Comparison of ENCODE assay signal across 8 cellular contexts in genomic region chr2:29129586-29130281, GRCh38. TPM values are rescaled to one million over a fixed set of nuclear protein-coding genes. Genes with fewer than 3 reads are reported as not detected.
A peak's percentile ranks its signal among the peaks of the same experiment; 100 is the strongest.
DNase-seq lines count a peak whose midpoint lies in the region; ATAC-seq, FAIRE-seq and TF ChIP-seq lines count a peak whose summit lies in the region.

No MANE protein-coding gene starts in this region.

- H3K9me1 ChIP-seq in K562 (ENCODE audit: control insufficient read depth, insufficient read depth, low read length): no peaks in the 10 kb centered on the region

- in situ Hi-C loops in K562 (cut with MboI): no loop called here

- H2AFZ ChIP-seq in K562 (ENCODE audit: low read depth, low read length): peak overlapping the region; percentile 73

- H3K36me3 ChIP-seq in K562 (ENCODE audit: control insufficient read depth, insufficient read depth, low read length): no peaks in the 10 kb centered on the region
- H3K36me3 ChIP-seq in testis (ENCODE audit: low read depth, missing control alignments): no peaks in the 10 kb centered on the region

- FAIRE-seq in K562 (lab: Jason Lieb, UNC): no peak

- TF ChIP-seq CTCF in K562 (IDR thresholded peaks at IDR 0.05 in 2 of 3, conservative IDR thresholded peaks at IDR 0.05 in 1 of 3; ENCODE audit: insufficient read depth in 2 of 3, low read depth in 1 of 3, low read length in 3 of 3) (no peak), testis (IDR thresholded peaks at IDR 0.05) (no peak)

- H3K79me2 ChIP-seq in K562 (ENCODE audit: control insufficient read depth, insufficient read depth, low read length): no peaks in the 10 kb centered on the region

- no peak for TF ChIP-seq EP300 in K562 (IDR thresholded peaks at IDR 0.05; ENCODE audit: low read length)

- ATAC-seq in HG03432 (IDR thresholded peaks at IDR 0.05; ENCODE audit: unreplicated experiment) (peak; percentile 34), K562 (no peak), HG03045 (IDR thresholded peaks at IDR 0.05; ENCODE audit: unreplicated experiment) (no peak)
- peak; percentile 45 to 63 for ATAC-seq in natural killer cell treated with Interleukin-12 subunit alpha and Interleukin-12 subunit beta and Interleukin-15 and Interleukin-18, amount 100 ng/mL, for 72 hours

- H3K9me3 ChIP-seq in K562 (replicated peaks; ENCODE audit: control insufficient read depth, insufficient read depth, low read depth, low read length): no peaks in the 10 kb centered on the region
- no peaks in the 10 kb centered on the region for H3K9me3 ChIP-seq in testis

- WGBS in K562 (ENCODE audit: insufficient coverage, low coverage, missing lambda C conversion rate): 7% methylated on average over 2 of the region's 2 CpGs
- WGBS in testis, 2 donors: 47 to 53% methylated on average over 2 of the region's 2 CpGs

- peak overlapping the region; percentile 42; the same call in 2 of the 3 replicates for H3K27ac ChIP-seq in K562 (ENCODE audit: extremely low read depth, low read depth, low read length)
- H3K27ac ChIP-seq in testis: peak overlapping the region in 1 of 2 donors; percentile 10

- no TSS peak for BruUV-seq in K562 (replicated peaks; lab: Mats Ljungman, UMichigan)

- CTCF ChIA-PET in K562 (lab: Yijun Ruan, JAX; ENCODE audit: low intra/inter-chr PET ratio): no interaction called here

- intact Hi-C loops in K562 (cut with micrococcal nuclease): no loop called here
- intact Hi-C loops in testis (cut with DNase I; ENCODE audit: low total_unique reads): no loop called here

- POLR2A ChIA-PET in K562 (lab: Yijun Ruan, JAX): interaction anchor here (0.6 to 1.8 kb wide), 2 partner anchors 12 to 443 kb away, joined by 3 to 10 read pairs; no protein-coding TSS in a partner anchor

- DNase-seq in EH (ENCODE audit: low read depth) (peak; percentile 60), K562 (ENCODE audit: extremely low read depth in 1 of 4, low spot score in 3 of 4) (no peak), cerebellar nuclear complex (lab: John Stamatoyannopoulos, UW) (no peak), testis (no peak), T-helper 9 cell (no peak)
- DNase-seq in natural killer cell treated with Interleukin-12 subunit alpha and Interleukin-12 subunit beta and Interleukin-15 and Interleukin-18, amount 100 ng/mL, for 72 hours (ENCODE audit: low spot score): no peak

- no peak overlapping the region for H3K9ac ChIP-seq in K562 (ENCODE audit: insufficient read depth in 1 of 2, low read depth in 2 of 2, low read length in 2 of 2)

- H3K4me1 ChIP-seq in K562 (replicated peaks in 1 of 2; ENCODE audit: control insufficient read depth in 2 of 2, insufficient read depth in 2 of 2, low read length in 2 of 2) (peaks cover 0 to 6% of the 10 kb centered on the region in 2 experiments; a peak in 1 of 5 replicates), testis (peaks cover 11% of the 10 kb centered on the region)

- H3K4me3 Mint-ChIP-seq in natural killer cell treated with Interleukin-12 subunit alpha and Interleukin-12 subunit beta and Interleukin-15 and Interleukin-18, amount 100 ng/mL, for 72 hours: peak overlapping the region; percentile 78

- no peak for TF ChIP-seq RAD21 in K562 (CRISPR knock-in tag; conservative IDR thresholded peaks at IDR 0.05 in 1 of 2, IDR thresholded peaks at IDR 0.05 in 1 of 2)

- H3K27me3 ChIP-seq in K562 (ENCODE audit: control insufficient read depth in 2 of 2, insufficient read depth in 2 of 2, low read length in 2 of 2): 0 out of 5 replicates have a peak, but pooled peaks cover 0 to 5% of the 10 kb centered on the region in 2 experiments
- H3K27me3 ChIP-seq in testis: no peaks in the 10 kb centered on the region

- H3K4me1 Mint-ChIP-seq in natural killer cell treated with Interleukin-12 subunit alpha and Interleukin-12 subunit beta and Interleukin-15 and Interleukin-18, amount 100 ng/mL, for 72 hours (ENCODE audit: low read depth in 2 of 2): peaks cover 20 to 31% of the 10 kb centered on the region in 2 donors

- H3K36me3 Mint-ChIP-seq in natural killer cell treated with Interleukin-12 subunit alpha and Interleukin-12 subunit beta and Interleukin-15 and Interleukin-18, amount 100 ng/mL, for 72 hours: peaks cover 21% of the 10 kb centered on the region

- no peak for TF ChIP-seq POLR2A in K562 (conservative IDR thresholded peaks at IDR 0.05)
- TF ChIP-seq POLR2A in testis (IDR thresholded peaks at IDR 0.05): no peak

- no peak overlapping the region for H3K4me2 ChIP-seq in K562 (ENCODE audit: insufficient read depth, low read length)

- peaks cover 1% of the 10 kb centered on the region for H3K9me3 Mint-ChIP-seq in natural killer cell treated with Interleukin-12 subunit alpha and Interleukin-12 subunit beta and Interleukin-15 and Interleukin-18, amount 100 ng/mL, for 72 hours

- no peaks in the 10 kb centered on the region for H3K27me3 Mint-ChIP-seq in natural killer cell treated with Interleukin-12 subunit alpha and Interleukin-12 subunit beta and Interleukin-15 and Interleukin-18, amount 100 ng/mL, for 72 hours

- no peak overlapping the region for H3K4me3 ChIP-seq in K562
- H3K4me3 ChIP-seq in testis: no peak overlapping the region

- no peaks in the 10 kb centered on the region for H4K20me1 ChIP-seq in K562 (replicated peaks; ENCODE audit: control insufficient read depth, insufficient read depth, low read length)

- H3K27ac Mint-ChIP-seq in natural killer cell treated with Interleukin-12 subunit alpha and Interleukin-12 subunit beta and Interleukin-15 and Interleukin-18, amount 100 ng/mL, for 72 hours: peak overlapping the region; percentile 88 to 92

TF ChIP-seq in K562, 482 proteins besides CTCF, POLR2A, EP300 and RAD21:
- TF ChIP-seq ZFX (CRISPR knock-in tag; IDR thresholded peaks at IDR 0.05) (no peak), CREB1 (IDR thresholded peaks at IDR 0.05) (no peak), CREB1 (CRISPR knock-in tag; IDR thresholded peaks at IDR 0.05) (no peak), PKNOX1 (IDR thresholded peaks at IDR 0.05) (no peak), ZNF445 (CRISPR knock-in tag; IDR thresholded peaks at IDR 0.05; ENCODE audit: low read depth) (no peak), DDX20 (tag; IDR thresholded peaks at IDR 0.05; ENCODE audit: low read depth) (no peak)
TF ChIP-seq in K562: peak in this region for 0.

RNA-seq across cellular contexts. Expression of gene CLIP4, which starts 14.5 kb away (rescaled TPM):
- 0.18 TPM in 1 of 2 replicates, not detected in the other for total RNA-seq in K562 (2011; cell fraction: chromatin; rRNA removed; ENCODE audit: low replicate concordance)
- total RNA-seq in K562 (2011; cell fraction: nucleolus; rRNA removed): 0.13 TPM in 1 of 2 replicates, not detected in the other
- total RNA-seq in K562 (2011; cell fraction: nucleoplasm; rRNA removed): 0.95 TPM in 1 of 2 replicates, not detected in the other
- total RNA-seq in K562 (2014; rRNA removed): not detected in 2 replicates
- not detected in 2 replicates for total RNA-seq in K562 (2014; rRNA removed; fragmentation: Illumina TruSeq; extraction: Trizol)
- not detected in 2 replicates for total RNA-seq in K562 (2015; rRNA removed; fragmentation: Illumina TruSeq; extraction: Trizol)
- total RNA-seq in K562 (2021): 0.18 and 0.38 TPM in 2 replicates
- 0.03 and 0.06 TPM in 2 replicates for polyA plus RNA-seq in K562 (2011; rRNA removed)
- 0.03 TPM in 1 of 2 replicates, not detected in the other for polyA plus RNA-seq in K562 (2011; cell fraction: cytosol; rRNA removed)
- polyA plus RNA-seq in K562 (2011; cell fraction: nucleus; rRNA removed): 0.10 TPM in 1 of 2 replicates, not detected in the other
- polyA plus RNA-seq in K562 (2012): 0.04 TPM in 1 of 2 replicates, not detected in the other
- 0.03 TPM in 1 of 2 replicates, not detected in the other for polyA plus RNA-seq in K562 (2014; fragmentation: Illumina TruSeq; extraction: Trizol)
- not detected for polyA plus RNA-seq in K562 (2014; fragmentation: Nextera tagmentation; extraction: Ambion mirVana)
- polyA plus RNA-seq in K562 (2014; rRNA removed): 0.13 and 0.20 TPM in 2 replicates
- not detected in 2 replicates for polyA minus RNA-seq in K562 (2011; rRNA and poly(A)+ RNA removed)
- polyA minus RNA-seq in K562 (2011; cell fraction: cytosol; rRNA and poly(A)+ RNA removed): not detected in 2 replicates
- 0.11 TPM in 1 of 2 replicates, not detected in the other for polyA minus RNA-seq in K562 (2011; cell fraction: nucleus; rRNA and poly(A)+ RNA removed)
- 10 to 100 TPM; 24.4 to 40.6 TPM for total RNA-seq in natural killer cell treated with Interleukin-12 subunit alpha and Interleukin-12 subunit beta and Interleukin-15 and Interleukin-18, amount 100 ng/mL, for 72 hours
- total RNA-seq in testis: 10 to 100 TPM; 38.2 to 54.3 TPM
- 43.1 TPM for polyA plus RNA-seq in testis (ENCODE audit: insufficient read depth, low read depth, low replicate concordance)

RNA-seq across cellular contexts. Expression of gene PCARE, which starts 55.4 kb away (rescaled TPM):
- total RNA-seq in K562 (2011; cell fraction: chromatin; rRNA removed; ENCODE audit: low replicate concordance): not detected in 2 replicates
- not detected in 2 replicates for total RNA-seq in K562 (2011; cell fraction: nucleolus; rRNA removed)
- not detected in 2 replicates for total RNA-seq in K562 (2011; cell fraction: nucleoplasm; rRNA removed)
- total RNA-seq in K562 (2014; rRNA removed) (not detected in 2 replicates), K562 (2014; rRNA removed; fragmentation: Illumina TruSeq; extraction: Trizol) (not detected in 2 replicates), K562 (2015; rRNA removed; fragmentation: Illumina TruSeq; extraction: Trizol) (not detected in 2 replicates), K562 (2021) (not detected in 2 replicates), testis (1 to 10 TPM in 1 of 2 donors, under 1 TPM in 1; 0.06 to 1.0 TPM)
- polyA plus RNA-seq in K562 (2011; rRNA removed) (not detected in 2 replicates), K562 (2014; fragmentation: Illumina TruSeq; extraction: Trizol) (not detected in 2 replicates), K562 (2014; fragmentation: Nextera tagmentation; extraction: Ambion mirVana) (not detected), K562 (2014; rRNA removed) (not detected in 2 replicates), testis (ENCODE audit: insufficient read depth, low read depth, low replicate concordance) (0.76 TPM)
- not detected in 2 replicates for polyA plus RNA-seq in K562 (2011; cell fraction: cytosol; rRNA removed)
- polyA plus RNA-seq in K562 (2011; cell fraction: nucleus; rRNA removed): not detected in 2 replicates
- not detected in 2 replicates for polyA plus RNA-seq in K562 (2012)
- not detected in 2 replicates for polyA minus RNA-seq in K562 (2011; rRNA and poly(A)+ RNA removed)
- polyA minus RNA-seq in K562 (2011; cell fraction: cytosol; rRNA and poly(A)+ RNA removed): not detected in 2 replicates
- polyA minus RNA-seq in K562 (2011; cell fraction: nucleus; rRNA and poly(A)+ RNA removed): not detected in 2 replicates
- total RNA-seq in natural killer cell treated with Interleukin-12 subunit alpha and Interleukin-12 subunit beta and Interleukin-15 and Interleukin-18, amount 100 ng/mL, for 72 hours: not detected

Comparison
In these comparisons a context has a peak if more than half of its experiments do, and no peak if none do; other contexts are left out.
1. ATAC-seq: peak in HG03432 (single experiment) and natural killer cell treated with Interleukin-12 subunit alpha and Interleukin-12 subunit beta and Interleukin-15 and Interleukin-18, amount 100 ng/mL, for 72 hours (2 of 2); none in K562 (single experiment) and HG03045 (single experiment).
2. RNA of gene CLIP4, which starts 14.5 kb away (total RNA-seq): 38.2 to 54.3 TPM in testis and 24.4 to 40.6 TPM in natural killer cell treated with Interleukin-12 subunit alpha and Interleukin-12 subunit beta and Interleukin-15 and Interleukin-18, amount 100 ng/mL, for 72 hours; 0.13 to 0.95 TPM in K562; every median in the first group is over 10 times any median in the second.